13 cellular contexts compared by ENCODE assay signal in the genomic region with DNA sequence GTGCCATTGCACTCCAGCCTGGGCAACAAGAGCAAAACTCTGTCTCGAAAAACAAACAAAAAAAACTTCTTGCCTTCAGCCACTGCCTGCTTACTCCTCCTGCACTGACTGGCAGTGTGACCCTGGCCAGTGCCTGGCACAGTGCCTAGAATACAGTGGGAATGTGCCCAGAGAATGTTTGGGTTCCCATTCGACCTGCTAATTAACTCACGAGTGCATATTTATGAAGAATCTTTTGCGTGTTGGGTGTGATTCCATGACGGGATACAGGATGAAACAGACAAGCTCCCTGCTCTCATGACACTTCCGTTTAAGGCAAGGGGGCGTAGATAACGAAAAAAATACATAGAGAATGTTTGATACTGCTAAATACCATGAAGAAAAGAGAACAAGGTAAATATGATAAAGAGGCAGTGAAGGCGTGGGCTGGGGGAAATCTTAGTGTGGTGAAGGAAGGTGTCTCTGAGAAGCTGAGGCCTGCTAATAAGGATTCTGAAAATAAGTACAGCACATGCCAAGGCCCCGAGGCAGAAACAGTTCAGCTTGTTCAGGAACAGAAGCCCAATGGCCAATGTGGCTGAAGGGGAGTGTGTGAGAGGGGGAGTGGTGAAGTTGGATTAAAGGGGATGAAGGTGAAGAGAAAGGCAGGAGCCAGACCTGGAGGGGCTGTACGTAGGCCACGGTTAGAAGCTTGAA. TPM values are rescaled to one million over a fixed set of nuclear protein-coding genes. Genes with fewer than 3 reads are reported as not detected.
DNase-seq lines count a peak whose midpoint lies in the region; ATAC-seq, FAIRE-seq and TF ChIP-seq lines count a peak whose summit lies in the region.
"Had no signal": no experiment of that assay in that cellular context is flagged by ENCODE, and none has a peak within 500 bp of the region (broad histone marks: within the 10 kb centered on the region; RNA-seq: fewer than 3 reads in every experiment).

No MANE protein-coding gene starts in this region.

- peak overlapping the region; percentile 83 to 98 for H3K27ac Mint-ChIP-seq in natural killer cell

- no peak overlapping the region for H2AFZ ChIP-seq in GM12878 (ENCODE audit: control insufficient read depth, low read depth, low read length)

- peaks cover 77% of the 10 kb centered on the region for H3K79me2 ChIP-seq in GM12878 (ENCODE audit: control insufficient read depth, insufficient read depth, low read length)

- TF ChIP-seq EP300 in GM12878 (IDR thresholded peaks at IDR 0.05; ENCODE audit: borderline replicate concordance in 1 of 2, control insufficient read depth in 1 of 2, low read depth in 2 of 2, low read length in 2 of 2): no peak

- H3K9me3 Mint-ChIP-seq in natural killer cell: no peaks in the 10 kb centered on the region

- H3K4me3 ChIP-seq in GM12878: peak overlapping the region; percentile 45

- peaks cover 5 to 18% of the 10 kb centered on the region in 2 experiments for H3K36me3 ChIP-seq in GM12878 (ENCODE audit: control insufficient read depth in 2 of 2, insufficient read depth in 2 of 2, low read length in 1 of 2)

- peak overlapping the region; percentile 100 for H3K4me3 Mint-ChIP-seq in natural killer cell

- no peak for TF ChIP-seq POLR2A in GM12878 (IDR thresholded peaks at IDR 0.05; ENCODE audit: low read depth, low read length)

- intact Hi-C loops in GM12878 (cut with micrococcal nuclease; ENCODE audit: unreplicated experiment): loop anchor here (5.0 kb wide), 1 partner anchor 298 kb away; no protein-coding TSS in a partner anchor
- intact Hi-C loops in natural killer cell (cut with micrococcal nuclease): loop anchor here (5.0 kb wide), 1 partner anchor 493 kb away; a partner anchor contains a TSS

- no TSS peak for BruUV-seq in GM12878 (replicated peaks; lab: Mats Ljungman, UMichigan)

- CTCF ChIA-PET in GM12878 (lab: Yijun Ruan, JAX): interaction anchor here (0.7 to 8.5 kb wide), 13 partner anchors 8 to 355 kb away, joined by 3 to 127 read pairs (median 3); no protein-coding TSS in a partner anchor

- FAIRE-seq in GM19239 (lab: Jason Lieb, UNC): peak; percentile 82
- FAIRE-seq in GM12878 (lab: Jason Lieb, UNC): no peak
- FAIRE-seq: A204.1 had no signal

- peaks cover 14% of the 10 kb centered on the region for H3K36me3 Mint-ChIP-seq in natural killer cell

- in situ Hi-C loops in GM12878 (cut with MboI): no loop called here

- no peak for TF ChIP-seq CTCF in GM12878 (IDR thresholded peaks at IDR 0.05 in 2 of 3, conservative IDR thresholded peaks at IDR 0.05 in 1 of 3; ENCODE audit: control insufficient read depth in 2 of 3, extremely low read depth in 1 of 3, insufficient read depth in 1 of 3, low read depth in 3 of 3, low read length in 3 of 3)
- TF ChIP-seq CTCF in natural killer cell (IDR thresholded peaks at IDR 0.05): no peak

- RAD21 ChIA-PET in GM12878 (lab: Charles Lee; ENCODE audit: unreplicated experiment): interaction anchor here (1.2 to 13.4 kb wide), 4 partner anchors 12 to 299 kb away, joined by 3 to 355 read pairs (median 39); no protein-coding TSS in a partner anchor

- SMC1A ChIA-PET in GM12878 (lab: Charles Lee; ENCODE audit: uncharacterized antibody, unreplicated experiment): interaction anchor here (1.0 to 16.8 kb wide), 6 partner anchors 12 to 128 kb away, joined by 3 to 354 read pairs (median 6); a partner anchor contains a TSS

- ATAC-seq in GM12878: no peak
- ATAC-seq in natural killer cell: no peak
- no peak for ATAC-seq in HG03280 (IDR thresholded peaks at IDR 0.05; ENCODE audit: unreplicated experiment)
- ATAC-seq: Panc1 had no signal

- peak overlapping the region; percentile 96 for H3K27ac ChIP-seq in GM12878 (ENCODE audit: control insufficient read depth, insufficient read depth)
- H3K27ac ChIP-seq: VCaP had no signal

- H3K9ac ChIP-seq in GM12878 (ENCODE audit: control insufficient read depth, insufficient read depth, low read length): peak overlapping the region; percentile 27

- TF ChIP-seq RAD21 in GM12878 (IDR thresholded peaks at IDR 0.05; ENCODE audit: insufficient read depth, low read depth, low read length): no peak

- no peaks in the 10 kb centered on the region for H3K9me3 ChIP-seq in GM12878 (replicated peaks; ENCODE audit: control insufficient read depth, insufficient read depth, low read length)

- H4K20me1 ChIP-seq in GM12878 (ENCODE audit: control insufficient read depth, insufficient read depth): no peaks in the 10 kb centered on the region

- no peaks in the 10 kb centered on the region for H3K27me3 Mint-ChIP-seq in natural killer cell (ENCODE audit: low read depth in 2 of 2)

- POLR2A ChIA-PET in GM12878 (lab: Charles Lee): interaction anchor here (0.6 to 13.2 kb wide), 4 partner anchors 11 to 1090 kb away, joined by 3 to 537 read pairs (median 8); no protein-coding TSS in a partner anchor

- H3K27me3 ChIP-seq in GM12878 (replicated peaks in 1 of 2; ENCODE audit: control insufficient read depth in 2 of 2, insufficient read depth in 2 of 2, low read length in 1 of 2): no peaks in the 10 kb centered on the region

- peak overlapping the region; percentile 94 for H3K4me2 ChIP-seq in GM12878 (ENCODE audit: control insufficient read depth, insufficient read depth)

- H3K4me1 Mint-ChIP-seq in natural killer cell: peaks cover 87 to 92% of the 10 kb centered on the region in 2 donors

- WGBS in GM12878 (ENCODE audit: insufficient coverage, insufficient replicate concordance, low lambda C conversion rate, missing lambda C conversion rate): 62% methylated on average over 12 of the region's 12 CpGs

- peak; percentile 20 for DNase-seq in NCI-H1105 treated with DMSO at 0.1 percent for 48 hours (lab: John Stamatoyannopoulos, UW)
- no peak for DNase-seq in NCI-H1105 (lab: John Stamatoyannopoulos, UW)
- DNase-seq in GM19239 (ENCODE audit: insufficient read length, low spot score): no peak
- no peak for DNase-seq in GM12878 (ENCODE audit: low read depth, low spot score)
- no peak for DNase-seq in natural killer cell
- no peak for DNase-seq in activated CD4-positive, CD25-positive, alpha-beta regulatory T cell treated with anti-CD3 and anti-CD28 coated beads, Interleukin-2, amount 50 U/mL, for 72 hours
- DNase-seq in DMS79 (lab: John Stamatoyannopoulos, UW): no peak
- DNase-seq: islet precursor cell, NCI-H1417 treated with DMSO at 0.1 percent for 48 hours had no signal

- peaks cover 54% of the 10 kb centered on the region for H3K4me1 ChIP-seq in GM12878 (ENCODE audit: control insufficient read depth, insufficient read depth, low read length)

RNA-seq across cellular contexts. Expression of a gene that starts 4.3 kb away (rescaled TPM):
- total RNA-seq in GM12878 (2013; cell fraction: nucleolus; rRNA removed): 150 and 188 TPM in 2 replicates
- total RNA-seq in GM12878 (2014; rRNA removed): 44.8 and 51.9 TPM in 2 replicates
- total RNA-seq in GM12878 (2014; rRNA removed; fragmentation: Illumina TruSeq; extraction: Trizol): 19.8 and 20.3 TPM in 2 replicates
- total RNA-seq in GM12878 (2021): 64.8 and 67.0 TPM in 2 replicates
- 16.5 TPM for polyA plus RNA-seq in GM12878 (2011; ENCODE audit: low read depth)
- 25.8 and 70.6 TPM in 2 replicates for polyA plus RNA-seq in GM12878 (2011; rRNA removed)
- 71.2 and 98.3 TPM in 2 replicates for polyA plus RNA-seq in GM12878 (2011; cell fraction: cytosol; rRNA removed)
- 84.5 and 115 TPM in 2 replicates for polyA plus RNA-seq in GM12878 (2011; cell fraction: nucleus; rRNA removed)
- 33.9 and 42.3 TPM in 2 replicates for polyA plus RNA-seq in GM12878 (2012)
- 11.3 and 24.5 TPM in 2 replicates for polyA plus RNA-seq in GM12878 (2014; fragmentation: Illumina TruSeq; extraction: Trizol)
- polyA plus RNA-seq in GM12878 (2014; fragmentation: Nextera tagmentation; extraction: Ambion mirVana): 10 to 100 TPM; 13.4 to 21.7 TPM
- 50.4 and 63.4 TPM in 2 replicates for polyA plus RNA-seq in GM12878 (2014; rRNA removed)
- polyA plus RNA-seq in GM12878 (2016; fragmentation: Nextera tagmentation; extraction: Ambion mirVana): 100 to 1,000 TPM; 105 to 109 TPM
- 57.6 and 93.4 TPM in 2 replicates for polyA minus RNA-seq in GM12878 (2011; rRNA and poly(A)+ RNA removed)
- polyA minus RNA-seq in GM12878 (2011; cell fraction: cytosol; rRNA and poly(A)+ RNA removed): 38.8 and 42.9 TPM in 2 replicates
- 53.8 and 102 TPM in 2 replicates for polyA minus RNA-seq in GM12878 (2011; cell fraction: nucleus; rRNA and poly(A)+ RNA removed)
- 100 to 1,000 TPM in 2 of 3 donors, 10 to 100 TPM in 1; 82.9 to 131 (median 101) TPM for total RNA-seq in natural killer cell

RNA-seq across cellular contexts. Expression of a gene that starts 4.4 kb away (rescaled TPM):
- 19.2 and 22.5 TPM in 2 replicates for total RNA-seq in GM12878 (2013; cell fraction: nucleolus; rRNA removed)
- total RNA-seq in GM12878 (2014; rRNA removed) (21.4 and 23.5 TPM in 2 replicates), GM12878 (2014; rRNA removed; fragmentation: Illumina TruSeq; extraction: Trizol) (27.1 and 29.8 TPM in 2 replicates), GM12878 (2021) (27.5 and 27.9 TPM in 2 replicates), natural killer cell (10 to 100 TPM; 35.8 to 41.6 (median 39.4) TPM)
- polyA plus RNA-seq in GM12878 (2011; ENCODE audit: low read depth): 33.4 TPM
- polyA plus RNA-seq in GM12878 (2011; rRNA removed) (60.0 and 65.4 TPM in 2 replicates), GM12878 (2014; fragmentation: Illumina TruSeq; extraction: Trizol) (53.3 and 60.4 TPM in 2 replicates), GM12878 (2014; fragmentation: Nextera tagmentation; extraction: Ambion mirVana) (10 to 100 TPM; 15.3 to 22.6 TPM), GM12878 (2014; rRNA removed) (30.4 and 36.5 TPM in 2 replicates), GM12878 (2016; fragmentation: Nextera tagmentation; extraction: Ambion mirVana) (10 to 100 TPM; 39.0 to 51.4 TPM)
- 61.5 and 74.4 TPM in 2 replicates for polyA plus RNA-seq in GM12878 (2011; cell fraction: cytosol; rRNA removed)
- polyA plus RNA-seq in GM12878 (2011; cell fraction: nucleus; rRNA removed): 22.0 and 25.7 TPM in 2 replicates
- polyA plus RNA-seq in GM12878 (2012): 34.7 and 35.6 TPM in 2 replicates
- polyA minus RNA-seq in GM12878 (2011; rRNA and poly(A)+ RNA removed): 28.7 and 48.4 TPM in 2 replicates
- polyA minus RNA-seq in GM12878 (2011; cell fraction: cytosol; rRNA and poly(A)+ RNA removed): 11.9 and 15.9 TPM in 2 replicates
- 8.4 and 8.6 TPM in 2 replicates for polyA minus RNA-seq in GM12878 (2011; cell fraction: nucleus; rRNA and poly(A)+ RNA removed)

RNA-seq across cellular contexts. Expression of a gene that starts 15.8 kb away (rescaled TPM):
- total RNA-seq in GM12878 (2013; cell fraction: nucleolus; rRNA removed): not detected in 2 replicates
- total RNA-seq in GM12878 (2014; rRNA removed): 0.11 and 0.23 TPM in 2 replicates
- total RNA-seq in GM12878 (2014; rRNA removed; fragmentation: Illumina TruSeq; extraction: Trizol): 0.09 TPM in 1 of 2 replicates, not detected in the other
- 0.21 and 0.26 TPM in 2 replicates for total RNA-seq in GM12878 (2021)
- polyA plus RNA-seq in GM12878 (2011; ENCODE audit: low read depth): 0.79 TPM
- not detected in 2 replicates for polyA plus RNA-seq in GM12878 (2011; rRNA removed)
- not detected in 2 replicates for polyA plus RNA-seq in GM12878 (2011; cell fraction: cytosol; rRNA removed)
- polyA plus RNA-seq in GM12878 (2011; cell fraction: nucleus; rRNA removed): not detected in 2 replicates
- polyA plus RNA-seq in GM12878 (2012): 1.3 and 1.5 TPM in 2 replicates
- 0.03 TPM in 1 of 2 replicates, not detected in the other for polyA plus RNA-seq in GM12878 (2014; fragmentation: Illumina TruSeq; extraction: Trizol)
- polyA plus RNA-seq in GM12878 (2014; fragmentation: Nextera tagmentation; extraction: Ambion mirVana): under 1 TPM in 1 of 2 experiments, not detected in 1; 0.04 TPM
- polyA plus RNA-seq in GM12878 (2014; rRNA removed): 0.06 TPM in 1 of 2 replicates, not detected in the other
- polyA plus RNA-seq in GM12878 (2016; fragmentation: Nextera tagmentation; extraction: Ambion mirVana): 1 to 10 TPM in 1 of 2 experiments, under 1 TPM in 1; 0.84 to 1.5 TPM
- not detected in 2 replicates for polyA minus RNA-seq in GM12878 (2011; rRNA and poly(A)+ RNA removed)
- not detected in 2 replicates for polyA minus RNA-seq in GM12878 (2011; cell fraction: cytosol; rRNA and poly(A)+ RNA removed)
- not detected in 2 replicates for polyA minus RNA-seq in GM12878 (2011; cell fraction: nucleus; rRNA and poly(A)+ RNA removed)
- 1 to 10 TPM in 1 of 3 donors, not detected in 2; 1.7 TPM for total RNA-seq in natural killer cell
